In genomic region chr20:32208499-32209154, GRCh38 we compare ENCODE assay signal across 9 cellular contexts. TPM values are rescaled to one million over a fixed set of nuclear protein-coding genes. Genes with fewer than 3 reads are reported as not detected.
DNase-seq lines count a peak whose midpoint lies in the region; ATAC-seq and TF ChIP-seq lines count a peak whose summit lies in the region.
"Had no signal": no experiment of that assay in that cellular context is flagged by ENCODE, and none has a peak within 500 bp of the region (broad histone marks: within the 10 kb centered on the region; RNA-seq: fewer than 3 reads in every experiment).

No MANE protein-coding gene starts in this region.

- H3K4me1 ChIP-seq in breast epithelium, result peaks cover 8 to 31% of the 10 kb centered on the region in 2 donors
- peaks cover 42% of the 10 kb centered on the region for H3K4me1 ChIP-seq in muscle layer of colon (ENCODE audit: insufficient read depth, low read length)

- intact Hi-C loops in breast epithelium (cut with DNase I; ENCODE audit: low total_unique reads), result no loop called here

- H3K9me3 ChIP-seq in AG04450 (ENCODE audit: control insufficient read depth, insufficient read depth, low read length) (no peaks in the 10 kb centered on the region), breast epithelium (no peaks in the 10 kb centered on the region), muscle layer of colon (ENCODE audit: low read length) (no peaks in the 10 kb centered on the region)

- peaks cover 2% of the 10 kb centered on the region for H3K36me3 Mint-ChIP-seq in IgD-negative memory B cell

- ATAC-seq in GM19351 (IDR thresholded peaks at IDR 0.05; ENCODE audit: unreplicated experiment) (no peak), GM21786 (IDR thresholded peaks at IDR 0.05; ENCODE audit: unreplicated experiment) (no peak)

- POLR2A ChIA-PET in AG04450 (lab: Yijun Ruan, JAX), result no interaction called here

- H3K9me3 Mint-ChIP-seq in IgD-negative memory B cell, result no peaks in the 10 kb centered on the region

- H3K27ac Mint-ChIP-seq in IgD-negative memory B cell, result peak overlapping the region; percentile 73 to 89 (median 81)

- TF ChIP-seq CTCF in AG04450 (IDR thresholded peaks at IDR 0.05; ENCODE audit: low read depth, low read length) (no peak), breast epithelium (IDR thresholded peaks at IDR 0.05) (no peak), GM10266 (IDR thresholded peaks at IDR 0.05; ENCODE audit: control insufficient read depth, insufficient read depth, low read depth, missing control alignments) (no peak)

- H3K27ac ChIP-seq in AG04450 (ENCODE audit: low read depth, low read length) (no peak overlapping the region), breast epithelium (peak overlapping the region; percentile 97 to 99), muscle layer of colon (ENCODE audit: low read depth, low read length) (peak overlapping the region; percentile 74)

- no peak for TF ChIP-seq POLR2A in breast epithelium (IDR thresholded peaks at IDR 0.05)

- CTCF ChIA-PET in AG04450 (lab: Charles Lee), result interaction anchor here (0.6 to 1.6 kb wide), 2 partner anchors 129 to 166 kb away, joined by 3 to 5 read pairs; no protein-coding TSS in a partner anchor

- peak overlapping the region; percentile 100 for H3K4me3 ChIP-seq in AG04450 (ENCODE audit: low read depth, low read length)
- H3K4me3 ChIP-seq in breast epithelium, result peak overlapping the region; percentile 91 to 100 (median 99)
- H3K4me3 ChIP-seq in muscle layer of colon (ENCODE audit: low read depth in 1 of 2, low read length in 2 of 2), result peak overlapping the region; percentile 95

- H3K27me3 Mint-ChIP-seq in IgD-negative memory B cell, result no peaks in the 10 kb centered on the region

- peak overlapping the region; percentile 71 for H3K9ac ChIP-seq in muscle layer of colon (ENCODE audit: low read length)

- DNase-seq in AG04450 (ENCODE audit: low read depth, low spot score), result no peak
- DNase-seq in breast epithelium (ENCODE audit: low spot score in 2 of 2), result no peak
- no peak for DNase-seq in OCI-M1 (lab: John Stamatoyannopoulos, UW)
- DNase-seq in GM10266 (ENCODE audit: extremely low spot score), result no peak
- DNase-seq: NCI-H345 had no signal

- H3K27me3 ChIP-seq in AG04450 (ENCODE audit: control insufficient read depth, insufficient read depth, low read length) (no peaks in the 10 kb centered on the region), breast epithelium (no peaks in the 10 kb centered on the region), muscle layer of colon (ENCODE audit: control insufficient read depth in 1 of 2, insufficient read depth in 2 of 2, low read length in 2 of 2) (no peaks in the 10 kb centered on the region)

- peak overlapping the region; percentile 91 to 97 (median 93) for H3K4me3 Mint-ChIP-seq in IgD-negative memory B cell

- H3K36me3 ChIP-seq in breast epithelium (no peaks in the 10 kb centered on the region), muscle layer of colon (ENCODE audit: insufficient read depth, low read length) (peaks cover 21% of the 10 kb centered on the region)

- peaks cover 48 to 63% (median 57%) of the 10 kb centered on the region in 3 donors for H3K4me1 Mint-ChIP-seq in IgD-negative memory B cell

RNA-seq across cellular contexts. Expression of gene POFUT1, which starts 0.9 kb away (rescaled TPM):
- polyA plus RNA-seq in AG04450 (2011; rRNA removed) (40.2 and 43.6 TPM in 2 replicates), IgD-negative memory B cell (15.1 TPM)
- 32.3 and 36.1 TPM in 2 replicates for polyA minus RNA-seq in AG04450 (2011; rRNA and poly(A)+ RNA removed)
- 10 to 100 TPM; 29.5 to 38.7 (median 34.2) TPM for total RNA-seq in breast epithelium

RNA-seq across cellular contexts. Expression of gene PLAGL2, which starts 1.1 kb away (rescaled TPM):
- polyA plus RNA-seq in AG04450 (2011; rRNA removed), result 5.9 and 8.9 TPM in 2 replicates
- 10.1 and 12.8 TPM in 2 replicates for polyA minus RNA-seq in AG04450 (2011; rRNA and poly(A)+ RNA removed)
- polyA plus RNA-seq in IgD-negative memory B cell, result 4.8 TPM
- 1 to 10 TPM; 2.9 to 7.6 (median 4.3) TPM for total RNA-seq in breast epithelium
